In the genomic region with DNA sequence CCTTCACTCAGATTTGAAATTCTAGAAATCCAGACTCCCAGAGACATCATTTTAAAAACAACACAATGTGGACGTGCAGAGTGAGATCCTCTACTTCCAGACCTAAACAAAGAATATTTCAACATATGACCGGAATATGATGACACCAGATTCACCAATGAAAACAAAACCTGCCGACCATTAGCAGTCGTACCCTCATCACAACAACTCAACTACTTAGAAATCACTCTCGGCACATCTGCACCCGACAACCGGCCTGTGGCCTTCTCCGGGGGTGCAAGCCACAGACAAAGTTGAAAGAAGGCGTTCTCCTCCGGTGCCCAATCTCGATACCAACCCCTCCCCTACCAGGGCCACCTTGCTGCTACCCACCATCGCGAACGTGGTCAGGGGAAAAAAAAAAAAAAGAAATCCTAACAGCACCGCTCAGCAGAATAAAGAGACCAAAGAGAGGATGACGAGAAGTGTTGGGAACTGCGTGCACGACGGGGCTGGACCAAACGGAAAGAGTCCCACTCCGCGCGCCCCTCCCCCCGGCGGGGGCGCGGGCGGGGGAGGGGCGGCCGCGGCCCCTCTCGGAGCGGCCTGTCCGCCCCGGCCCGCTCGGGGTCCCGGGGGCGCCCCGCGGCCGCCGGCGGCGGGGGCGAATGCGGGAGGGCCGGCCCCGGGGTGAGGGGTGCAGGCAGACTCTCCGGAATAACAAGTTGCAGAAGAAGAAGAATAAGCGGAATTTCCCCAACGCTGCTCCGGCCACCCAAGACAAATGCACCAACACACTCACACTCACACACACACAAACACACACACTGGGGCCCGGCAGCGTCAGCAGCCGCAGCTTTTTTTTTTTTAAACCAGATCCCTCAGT, we compare ENCODE assay signal across 1 cellular context.
A peak's percentile ranks its signal among the peaks of the same experiment; 100 is the strongest.
TF ChIP-seq lines count a peak whose summit lies in the region.

No MANE protein-coding gene starts in this region.

TF ChIP-seq in K562, 482 proteins besides CTCF, POLR2A, EP300 and RAD21 (continued from another document and continues in another):
- TF ChIP-seq, protein P1, sequence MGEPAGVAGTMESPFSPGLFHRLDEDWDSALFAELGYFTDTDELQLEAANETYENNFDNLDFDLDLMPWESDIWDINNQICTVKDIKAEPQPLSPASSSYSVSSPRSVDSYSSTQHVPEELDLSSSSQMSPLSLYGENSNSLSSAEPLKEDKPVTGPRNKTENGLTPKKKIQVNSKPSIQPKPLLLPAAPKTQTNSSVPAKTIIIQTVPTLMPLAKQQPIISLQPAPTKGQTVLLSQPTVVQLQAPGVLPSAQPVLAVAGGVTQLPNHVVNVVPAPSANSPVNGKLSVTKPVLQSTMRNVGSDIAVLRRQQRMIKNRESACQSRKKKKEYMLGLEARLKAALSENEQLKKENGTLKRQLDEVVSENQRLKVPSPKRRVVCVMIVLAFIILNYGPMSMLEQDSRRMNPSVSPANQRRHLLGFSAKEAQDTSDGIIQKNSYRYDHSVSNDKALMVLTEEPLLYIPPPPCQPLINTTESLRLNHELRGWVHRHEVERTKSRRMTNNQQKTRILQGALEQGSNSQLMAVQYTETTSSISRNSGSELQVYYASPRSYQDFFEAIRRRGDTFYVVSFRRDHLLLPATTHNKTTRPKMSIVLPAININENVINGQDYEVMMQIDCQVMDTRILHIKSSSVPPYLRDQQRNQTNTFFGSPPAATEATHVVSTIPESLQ (CRISPR knock-in tag; IDR thresholded peaks at IDR 0.05), result no peak
- TF ChIP-seq MCM7 (IDR thresholded peaks at IDR 0.05), result no peak
- TF ChIP-seq, protein P2, sequence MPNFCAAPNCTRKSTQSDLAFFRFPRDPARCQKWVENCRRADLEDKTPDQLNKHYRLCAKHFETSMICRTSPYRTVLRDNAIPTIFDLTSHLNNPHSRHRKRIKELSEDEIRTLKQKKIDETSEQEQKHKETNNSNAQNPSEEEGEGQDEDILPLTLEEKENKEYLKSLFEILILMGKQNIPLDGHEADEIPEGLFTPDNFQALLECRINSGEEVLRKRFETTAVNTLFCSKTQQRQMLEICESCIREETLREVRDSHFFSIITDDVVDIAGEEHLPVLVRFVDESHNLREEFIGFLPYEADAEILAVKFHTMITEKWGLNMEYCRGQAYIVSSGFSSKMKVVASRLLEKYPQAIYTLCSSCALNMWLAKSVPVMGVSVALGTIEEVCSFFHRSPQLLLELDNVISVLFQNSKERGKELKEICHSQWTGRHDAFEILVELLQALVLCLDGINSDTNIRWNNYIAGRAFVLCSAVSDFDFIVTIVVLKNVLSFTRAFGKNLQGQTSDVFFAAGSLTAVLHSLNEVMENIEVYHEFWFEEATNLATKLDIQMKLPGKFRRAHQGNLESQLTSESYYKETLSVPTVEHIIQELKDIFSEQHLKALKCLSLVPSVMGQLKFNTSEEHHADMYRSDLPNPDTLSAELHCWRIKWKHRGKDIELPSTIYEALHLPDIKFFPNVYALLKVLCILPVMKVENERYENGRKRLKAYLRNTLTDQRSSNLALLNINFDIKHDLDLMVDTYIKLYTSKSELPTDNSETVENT (CRISPR knock-in tag; IDR thresholded peaks at IDR 0.05), result no peak
- TF ChIP-seq FOXJ3 (CRISPR knock-in tag; IDR thresholded peaks at IDR 0.05), result no peak
- TF ChIP-seq ZNF184 (CRISPR knock-in tag; IDR thresholded peaks at IDR 0.05), result no peak
- TF ChIP-seq SMAD4 (CRISPR knock-in tag; conservative IDR thresholded peaks at IDR 0.05), result peak; percentile 27; the same call in 1 of the 2 replicates
- TF ChIP-seq, protein P3, sequence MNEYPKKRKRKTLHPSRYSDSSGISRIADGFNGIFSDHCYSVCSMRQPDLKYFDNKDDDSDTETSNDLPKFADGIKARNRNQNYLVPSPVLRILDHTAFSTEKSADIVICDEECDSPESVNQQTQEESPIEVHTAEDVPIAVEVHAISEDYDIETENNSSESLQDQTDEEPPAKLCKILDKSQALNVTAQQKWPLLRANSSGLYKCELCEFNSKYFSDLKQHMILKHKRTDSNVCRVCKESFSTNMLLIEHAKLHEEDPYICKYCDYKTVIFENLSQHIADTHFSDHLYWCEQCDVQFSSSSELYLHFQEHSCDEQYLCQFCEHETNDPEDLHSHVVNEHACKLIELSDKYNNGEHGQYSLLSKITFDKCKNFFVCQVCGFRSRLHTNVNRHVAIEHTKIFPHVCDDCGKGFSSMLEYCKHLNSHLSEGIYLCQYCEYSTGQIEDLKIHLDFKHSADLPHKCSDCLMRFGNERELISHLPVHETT (CRISPR knock-in tag; conservative IDR thresholded peaks at IDR 0.05 in 1 of 2, IDR thresholded peaks at IDR 0.05 in 1 of 2), result no peak; a peak in 1 of 4 replicates
- no peak for TF ChIP-seq TCF3 (CRISPR knock-in tag; IDR thresholded peaks at IDR 0.05)
- TF ChIP-seq, protein P4, sequence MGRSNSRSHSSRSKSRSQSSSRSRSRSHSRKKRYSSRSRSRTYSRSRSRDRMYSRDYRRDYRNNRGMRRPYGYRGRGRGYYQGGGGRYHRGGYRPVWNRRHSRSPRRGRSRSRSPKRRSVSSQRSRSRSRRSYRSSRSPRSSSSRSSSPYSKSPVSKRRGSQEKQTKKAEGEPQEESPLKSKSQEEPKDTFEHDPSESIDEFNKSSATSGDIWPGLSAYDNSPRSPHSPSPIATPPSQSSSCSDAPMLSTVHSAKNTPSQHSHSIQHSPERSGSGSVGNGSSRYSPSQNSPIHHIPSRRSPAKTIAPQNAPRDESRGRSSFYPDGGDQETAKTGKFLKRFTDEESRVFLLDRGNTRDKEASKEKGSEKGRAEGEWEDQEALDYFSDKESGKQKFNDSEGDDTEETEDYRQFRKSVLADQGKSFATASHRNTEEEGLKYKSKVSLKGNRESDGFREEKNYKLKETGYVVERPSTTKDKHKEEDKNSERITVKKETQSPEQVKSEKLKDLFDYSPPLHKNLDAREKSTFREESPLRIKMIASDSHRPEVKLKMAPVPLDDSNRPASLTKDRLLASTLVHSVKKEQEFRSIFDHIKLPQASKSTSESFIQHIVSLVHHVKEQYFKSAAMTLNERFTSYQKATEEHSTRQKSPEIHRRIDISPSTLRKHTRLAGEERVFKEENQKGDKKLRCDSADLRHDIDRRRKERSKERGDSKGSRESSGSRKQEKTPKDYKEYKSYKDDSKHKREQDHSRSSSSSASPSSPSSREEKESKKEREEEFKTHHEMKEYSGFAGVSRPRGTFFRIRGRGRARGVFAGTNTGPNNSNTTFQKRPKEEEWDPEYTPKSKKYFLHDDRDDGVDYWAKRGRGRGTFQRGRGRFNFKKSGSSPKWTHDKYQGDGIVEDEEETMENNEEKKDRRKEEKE (IDR thresholded peaks at IDR 0.05; ENCODE audit: borderline replicate concordance in 1 of 2, control insufficient read depth in 1 of 2, low read depth in 2 of 2, low read length in 1 of 2), result no peak
- no peak for TF ChIP-seq C11orf30 (IDR thresholded peaks at IDR 0.05; ENCODE audit: low read depth)
- TF ChIP-seq, protein P5, sequence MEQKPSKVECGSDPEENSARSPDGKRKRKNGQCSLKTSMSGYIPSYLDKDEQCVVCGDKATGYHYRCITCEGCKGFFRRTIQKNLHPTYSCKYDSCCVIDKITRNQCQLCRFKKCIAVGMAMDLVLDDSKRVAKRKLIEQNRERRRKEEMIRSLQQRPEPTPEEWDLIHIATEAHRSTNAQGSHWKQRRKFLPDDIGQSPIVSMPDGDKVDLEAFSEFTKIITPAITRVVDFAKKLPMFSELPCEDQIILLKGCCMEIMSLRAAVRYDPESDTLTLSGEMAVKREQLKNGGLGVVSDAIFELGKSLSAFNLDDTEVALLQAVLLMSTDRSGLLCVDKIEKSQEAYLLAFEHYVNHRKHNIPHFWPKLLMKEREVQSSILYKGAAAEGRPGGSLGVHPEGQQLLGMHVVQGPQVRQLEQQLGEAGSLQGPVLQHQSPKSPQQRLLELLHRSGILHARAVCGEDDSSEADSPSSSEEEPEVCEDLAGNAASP (IDR thresholded peaks at IDR 0.05), result no peak
- TF ChIP-seq, protein P6, sequence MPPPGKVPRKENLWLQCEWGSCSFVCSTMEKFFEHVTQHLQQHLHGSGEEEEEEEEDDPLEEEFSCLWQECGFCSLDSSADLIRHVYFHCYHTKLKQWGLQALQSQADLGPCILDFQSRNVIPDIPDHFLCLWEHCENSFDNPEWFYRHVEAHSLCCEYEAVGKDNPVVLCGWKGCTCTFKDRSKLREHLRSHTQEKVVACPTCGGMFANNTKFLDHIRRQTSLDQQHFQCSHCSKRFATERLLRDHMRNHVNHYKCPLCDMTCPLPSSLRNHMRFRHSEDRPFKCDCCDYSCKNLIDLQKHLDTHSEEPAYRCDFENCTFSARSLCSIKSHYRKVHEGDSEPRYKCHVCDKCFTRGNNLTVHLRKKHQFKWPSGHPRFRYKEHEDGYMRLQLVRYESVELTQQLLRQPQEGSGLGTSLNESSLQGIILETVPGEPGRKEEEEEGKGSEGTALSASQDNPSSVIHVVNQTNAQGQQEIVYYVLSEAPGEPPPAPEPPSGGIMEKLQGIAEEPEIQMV (tag; conservative IDR thresholded peaks at IDR 0.05; ENCODE audit: low read depth), result no peak
- TF ChIP-seq, protein P7, sequence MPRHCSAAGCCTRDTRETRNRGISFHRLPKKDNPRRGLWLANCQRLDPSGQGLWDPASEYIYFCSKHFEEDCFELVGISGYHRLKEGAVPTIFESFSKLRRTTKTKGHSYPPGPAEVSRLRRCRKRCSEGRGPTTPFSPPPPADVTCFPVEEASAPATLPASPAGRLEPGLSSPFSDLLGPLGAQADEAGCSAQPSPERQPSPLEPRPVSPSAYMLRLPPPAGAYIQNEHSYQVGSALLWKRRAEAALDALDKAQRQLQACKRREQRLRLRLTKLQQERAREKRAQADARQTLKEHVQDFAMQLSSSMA (CRISPR knock-in tag; IDR thresholded peaks at IDR 0.05), result no peak
- TF ChIP-seq ZNF24 (IDR thresholded peaks at IDR 0.05), result no peak
- no peak for TF ChIP-seq RFX7 (CRISPR knock-in tag; IDR thresholded peaks at IDR 0.05)
- no peak for TF ChIP-seq FOXP1 (CRISPR knock-in tag; IDR thresholded peaks at IDR 0.05)
- TF ChIP-seq MEF2A (IDR thresholded peaks at IDR 0.05; ENCODE audit: control insufficient read depth, low read depth, low read length), result no peak
- TF ChIP-seq FOXM1 (IDR thresholded peaks at IDR 0.05; ENCODE audit: low read depth), result no peak
- TF ChIP-seq FOXM1 (CRISPR knock-in tag; IDR thresholded peaks at IDR 0.05; ENCODE audit: low read depth), result no peak
- TF ChIP-seq HDGF (IDR thresholded peaks at IDR 0.05), result peak; percentile 48; the same call in 1 of the 2 replicates
- TF ChIP-seq HDAC1 (IDR thresholded peaks at IDR 0.05), result peak in 1 of 2 experiments; percentile 69; a peak in 1 of 4 replicates
- no peak for TF ChIP-seq PTTG1 (tag; IDR thresholded peaks at IDR 0.05; ENCODE audit: low read depth)
- 0 out of 2 replicates have a peak, but pooled peaks have one; percentile 10 for TF ChIP-seq CBFA2T3 (IDR thresholded peaks at IDR 0.05)
- no peak for TF ChIP-seq ZNF347 (CRISPR knock-in tag; IDR thresholded peaks at IDR 0.05; ENCODE audit: low read depth)
- TF ChIP-seq NRF1 (conservative IDR thresholded peaks at IDR 0.05 in 1 of 2, IDR thresholded peaks at IDR 0.05 in 1 of 2), result no peak
- TF ChIP-seq, protein P8, sequence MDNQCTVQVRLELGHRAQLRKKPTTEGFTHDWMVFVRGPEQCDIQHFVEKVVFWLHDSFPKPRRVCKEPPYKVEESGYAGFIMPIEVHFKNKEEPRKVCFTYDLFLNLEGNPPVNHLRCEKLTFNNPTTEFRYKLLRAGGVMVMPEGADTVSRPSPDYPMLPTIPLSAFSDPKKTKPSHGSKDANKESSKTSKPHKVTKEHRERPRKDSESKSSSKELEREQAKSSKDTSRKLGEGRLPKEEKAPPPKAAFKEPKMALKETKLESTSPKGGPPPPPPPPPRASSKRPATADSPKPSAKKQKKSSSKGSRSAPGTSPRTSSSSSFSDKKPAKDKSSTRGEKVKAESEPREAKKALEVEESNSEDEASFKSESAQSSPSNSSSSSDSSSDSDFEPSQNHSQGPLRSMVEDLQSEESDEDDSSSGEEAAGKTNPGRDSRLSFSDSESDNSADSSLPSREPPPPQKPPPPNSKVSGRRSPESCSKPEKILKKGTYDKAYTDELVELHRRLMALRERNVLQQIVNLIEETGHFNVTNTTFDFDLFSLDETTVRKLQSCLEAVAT (IDR thresholded peaks at IDR 0.05), result peak; percentile 59 to 60
- TF ChIP-seq TAF7 (tag; IDR thresholded peaks at IDR 0.05), result peak; percentile 31; the same call in 1 of the 2 replicates
- TF ChIP-seq ZKSCAN8 (CRISPR knock-in tag; IDR thresholded peaks at IDR 0.05), result no peak
- no peak for TF ChIP-seq ZNF197 (CRISPR knock-in tag; IDR thresholded peaks at IDR 0.05; ENCODE audit: low read depth)
- no peak for TF ChIP-seq STAT5A (IDR thresholded peaks at IDR 0.05; ENCODE audit: borderline replicate concordance, low read length)
- TF ChIP-seq NCOA4 (IDR thresholded peaks at IDR 0.05; ENCODE audit: partially characterized antibody), result no peak
- TF ChIP-seq, protein P9, sequence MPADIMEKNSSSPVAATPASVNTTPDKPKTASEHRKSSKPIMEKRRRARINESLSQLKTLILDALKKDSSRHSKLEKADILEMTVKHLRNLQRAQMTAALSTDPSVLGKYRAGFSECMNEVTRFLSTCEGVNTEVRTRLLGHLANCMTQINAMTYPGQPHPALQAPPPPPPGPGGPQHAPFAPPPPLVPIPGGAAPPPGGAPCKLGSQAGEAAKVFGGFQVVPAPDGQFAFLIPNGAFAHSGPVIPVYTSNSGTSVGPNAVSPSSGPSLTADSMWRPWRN (IDR thresholded peaks at IDR 0.05; ENCODE audit: low read depth), result no peak
- TF ChIP-seq, protein P10, sequence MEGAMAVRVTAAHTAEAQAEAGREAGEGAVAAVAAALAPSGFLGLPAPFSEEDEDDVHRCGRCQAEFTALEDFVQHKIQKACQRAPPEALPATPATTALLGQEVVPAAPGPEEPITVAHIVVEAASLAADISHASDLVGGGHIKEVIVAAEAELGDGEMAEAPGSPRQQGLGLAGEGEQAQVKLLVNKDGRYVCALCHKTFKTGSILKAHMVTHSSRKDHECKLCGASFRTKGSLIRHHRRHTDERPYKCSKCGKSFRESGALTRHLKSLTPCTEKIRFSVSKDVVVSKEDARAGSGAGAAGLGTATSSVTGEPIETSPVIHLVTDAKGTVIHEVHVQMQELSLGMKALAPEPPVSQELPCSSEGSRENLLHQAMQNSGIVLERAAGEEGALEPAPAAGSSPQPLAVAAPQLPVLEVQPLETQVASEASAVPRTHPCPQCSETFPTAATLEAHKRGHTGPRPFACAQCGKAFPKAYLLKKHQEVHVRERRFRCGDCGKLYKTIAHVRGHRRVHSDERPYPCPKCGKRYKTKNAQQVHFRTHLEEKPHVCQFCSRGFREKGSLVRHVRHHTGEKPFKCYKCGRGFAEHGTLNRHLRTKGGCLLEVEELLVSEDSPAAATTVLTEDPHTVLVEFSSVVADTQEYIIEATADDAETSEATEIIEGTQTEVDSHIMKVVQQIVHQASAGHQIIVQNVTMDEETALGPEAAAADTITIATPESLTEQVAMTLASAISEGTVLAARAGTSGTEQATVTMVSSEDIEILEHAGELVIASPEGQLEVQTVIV (CRISPR knock-in tag; IDR thresholded peaks at IDR 0.05; ENCODE audit: borderline replicate concordance), result no peak
- no peak for TF ChIP-seq ZNF239 (CRISPR knock-in tag; IDR thresholded peaks at IDR 0.05)
- TF ChIP-seq ELF1 (tag; IDR thresholded peaks at IDR 0.05), result no peak
- TF ChIP-seq KDM1A (IDR thresholded peaks at IDR 0.05), result 0 out of 4 replicates have a peak, but pooled peaks have one; percentile 46 to 67
- TF ChIP-seq, protein P11, sequence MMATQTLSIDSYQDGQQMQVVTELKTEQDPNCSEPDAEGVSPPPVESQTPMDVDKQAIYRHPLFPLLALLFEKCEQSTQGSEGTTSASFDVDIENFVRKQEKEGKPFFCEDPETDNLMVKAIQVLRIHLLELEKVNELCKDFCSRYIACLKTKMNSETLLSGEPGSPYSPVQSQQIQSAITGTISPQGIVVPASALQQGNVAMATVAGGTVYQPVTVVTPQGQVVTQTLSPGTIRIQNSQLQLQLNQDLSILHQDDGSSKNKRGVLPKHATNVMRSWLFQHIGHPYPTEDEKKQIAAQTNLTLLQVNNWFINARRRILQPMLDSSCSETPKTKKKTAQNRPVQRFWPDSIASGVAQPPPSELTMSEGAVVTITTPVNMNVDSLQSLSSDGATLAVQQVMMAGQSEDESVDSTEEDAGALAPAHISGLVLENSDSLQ (IDR thresholded peaks at IDR 0.05), result no peak
- no peak for TF ChIP-seq ZNF79 (CRISPR knock-in tag; IDR thresholded peaks at IDR 0.05; ENCODE audit: low read depth)
- TF ChIP-seq PHTF2 (CRISPR knock-in tag; IDR thresholded peaks at IDR 0.05), result no peak
- TF ChIP-seq ZNF445 (CRISPR knock-in tag; IDR thresholded peaks at IDR 0.05; ENCODE audit: low read depth), result no peak
- no peak for TF ChIP-seq CBFA2T2 (conservative IDR thresholded peaks at IDR 0.05)
